ENCODE assay signal across 12 cellular contexts in genomic region chr3:172456404-172456803, GRCh38. TPM values are rescaled to one million over a fixed set of nuclear protein-coding genes. Genes with fewer than 3 reads are reported as not detected.
"Had no signal": no experiment of that assay in that cellular context is flagged by ENCODE, and none has a peak within 500 bp of the region (broad histone marks: within the 10 kb centered on the region; RNA-seq: fewer than 3 reads in every experiment).

No MANE protein-coding gene starts in this region.

- FAIRE-seq: H1, H54 had no signal

- H3K9me3 ChIP-seq: HAP-1 had no signal

- H3K4me1 ChIP-seq: HAP-1 had no signal

- DNase-seq: GM23248, GOT3, H7, H9, HCEC 1CT, HFFc6 had no signal

- H3K27ac ChIP-seq: GM23248 had no signal

- ATAC-seq: GM23338, HCT116 had no signal

- H3K36me3 ChIP-seq: HAP-1 had no signal

- H3K4me2 ChIP-seq: GM23338 had no signal

- H2AFZ ChIP-seq: GM23248, GM23338 had no signal

- H3K9ac ChIP-seq: GM23248 had no signal

- H3K4me3 ChIP-seq: GM23248, GM23338, HAP-1 had no signal

RNA-seq across cellular contexts. Expression of gene GHSR, which starts 8.1 kb away (rescaled TPM):
- total RNA-seq: GM23248, GM23338, H1, H4, H7, H9, HFFc6 had no signal
- polyA plus RNA-seq: GM23248, GM23338, H1 had no signal
